1 cellular context compared by ENCODE assay signal in genomic region chrX:41122664-41123257, GRCh38.
TF ChIP-seq lines count a peak whose summit lies in the region.

No MANE protein-coding gene starts in this region.

TF ChIP-seq in SK-N-SH, 30 proteins besides CTCF, POLR2A, EP300 and RAD21 (continued from another document):
- TF ChIP-seq, protein P1, sequence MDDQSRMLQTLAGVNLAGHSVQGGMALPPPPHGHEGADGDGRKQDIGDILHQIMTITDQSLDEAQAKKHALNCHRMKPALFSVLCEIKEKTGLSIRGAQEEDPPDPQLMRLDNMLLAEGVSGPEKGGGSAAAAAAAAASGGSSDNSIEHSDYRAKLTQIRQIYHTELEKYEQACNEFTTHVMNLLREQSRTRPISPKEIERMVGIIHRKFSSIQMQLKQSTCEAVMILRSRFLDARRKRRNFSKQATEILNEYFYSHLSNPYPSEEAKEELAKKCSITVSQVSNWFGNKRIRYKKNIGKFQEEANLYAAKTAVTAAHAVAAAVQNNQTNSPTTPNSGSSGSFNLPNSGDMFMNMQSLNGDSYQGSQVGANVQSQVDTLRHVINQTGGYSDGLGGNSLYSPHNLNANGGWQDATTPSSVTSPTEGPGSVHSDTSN (IDR thresholded peaks at IDR 0.05): no peak
- TF ChIP-seq FOXJ3 (CRISPR knock-in tag; IDR thresholded peaks at IDR 0.05) (no peak), JUND (IDR thresholded peaks at IDR 0.05) (no peak)
